ENCODE assay signal across 29 cellular contexts in genomic region chr7:21922605-21923004, GRCh38.
"Had no signal": no experiment of that assay in that cellular context is flagged by ENCODE, and none has a peak within 500 bp of the region (broad histone marks: within the 10 kb centered on the region; RNA-seq: fewer than 3 reads in every experiment).

No MANE protein-coding gene starts in this region.

- H3K36me3 ChIP-seq: brain microvascular endothelial cell, WERI-Rb-1 had no signal

- H3K27ac Mint-ChIP-seq: activated B cell treated with CpG ODN at 0.5 μM for 24 hours; activated CD8-positive, alpha-beta T cell treated with anti-CD3 and anti-CD28 coated beads for 36 hours; activated naive CD8-positive, alpha-beta T cell; activated T-helper 17 cell treated with anti-CD3 and anti-CD28 coated beads, Interleukin-2, amount 50 U/mL, for 72 hours; dendritic cell treated with granulocyte-macrophage colony-stimulating factor and Interleukin-4, amounts not matched to agents 40 ng/mL and 50 ng/mL, for 4 days; effector memory CD8-positive, alpha-beta T cell; T-helper 17 cell; T-helper 2 cell treated with Interferon-gamma antibody and Interleukin-4, amounts not matched to agents 5 μg/mL and 100 μg/mL, for 36 hours had no signal

- H3K27me3 Mint-ChIP-seq: activated B cell treated with CpG ODN at 0.5 μM for 24 hours; activated CD8-positive, alpha-beta T cell treated with anti-CD3 and anti-CD28 coated beads for 36 hours; activated naive CD8-positive, alpha-beta T cell; dendritic cell treated with granulocyte-macrophage colony-stimulating factor and Interleukin-4, amounts not matched to agents 40 ng/mL and 50 ng/mL, for 4 days; T-helper 17 cell had no signal

- H3K27me3 ChIP-seq: brain microvascular endothelial cell had no signal

- H3K9me3 Mint-ChIP-seq: activated B cell treated with CpG ODN at 0.5 μM for 24 hours; activated CD8-positive, alpha-beta T cell treated with anti-CD3 and anti-CD28 coated beads for 36 hours; activated T-cell treated with anti-CD3 and anti-CD28 coated beads, Interleukin-2, amount 50 U/mL, for 4 hours; activated T-helper 17 cell treated with anti-CD3 and anti-CD28 coated beads, Interleukin-2, amount 50 U/mL, for 72 hours; central memory CD8-positive, alpha-beta T cell; dendritic cell treated with granulocyte-macrophage colony-stimulating factor and Interleukin-4, amounts not matched to agents 40 ng/mL and 50 ng/mL, for 4 days; effector memory CD8-positive, alpha-beta T cell; T-helper 2 cell treated with Interferon-gamma antibody and Interleukin-4, amounts not matched to agents 5 μg/mL and 100 μg/mL, for 36 hours had no signal

- H3K4me3 Mint-ChIP-seq: activated B cell treated with CpG ODN at 0.5 μM for 24 hours; activated CD8-positive, alpha-beta T cell treated with anti-CD3 and anti-CD28 coated beads for 36 hours; activated naive CD8-positive, alpha-beta T cell; activated T-cell treated with anti-CD3 and anti-CD28 coated beads, Interleukin-2, amount 50 U/mL, for 4 hours; activated T-helper 17 cell treated with anti-CD3 and anti-CD28 coated beads, Interleukin-2, amount 50 U/mL, for 72 hours; central memory CD8-positive, alpha-beta T cell; dendritic cell treated with granulocyte-macrophage colony-stimulating factor and Interleukin-4, amounts not matched to agents 40 ng/mL and 50 ng/mL, for 4 days; effector memory CD8-positive, alpha-beta T cell; T-helper 17 cell; T-helper 2 cell treated with Interferon-gamma antibody and Interleukin-4, amounts not matched to agents 5 μg/mL and 100 μg/mL, for 36 hours had no signal

- ATAC-seq: activated CD4-positive, CD25-positive, alpha-beta regulatory T cell treated with anti-CD3 and anti-CD28 coated beads, Interleukin-2, amount 50 U/mL, for 24 hours; activated CD8-positive, alpha-beta T cell treated with anti-CD3 and anti-CD28 coated beads for 36 hours; activated T-cell treated with anti-CD3 and anti-CD28 coated beads, Interleukin-2, amount 50 U/mL, for 4 hours; activated T-helper 17 cell treated with anti-CD3 and anti-CD28 coated beads, Interleukin-2, amount 50 U/mL, for 72 hours; effector memory CD8-positive, alpha-beta T cell; esophagus mucosa; T-helper 17 cell had no signal

- H3K4me3 ChIP-seq: coronary artery had no signal

- H3K27ac ChIP-seq: brain microvascular endothelial cell, coronary artery, WERI-Rb-1 had no signal

- H3K4me1 Mint-ChIP-seq: activated T-helper 17 cell treated with anti-CD3 and anti-CD28 coated beads, Interleukin-2, amount 50 U/mL, for 72 hours; central memory CD8-positive, alpha-beta T cell; T-helper 17 cell had no signal

- DNase-seq: activated B cell treated with CpG ODN at 0.5 μM for 24 hours; activated CD4-positive, alpha-beta T cell treated with anti-CD3 and anti-CD28 coated beads for 48 hours; activated CD4-positive, alpha-beta T cell treated with anti-CD3 and anti-CD28 coated beads, Interleukin-2, amount 50 U/mL, for 1 hour; activated CD4-positive, alpha-beta T cell treated with anti-CD3 and anti-CD28 coated beads, Interleukin-2, amount 50 U/mL, for 48 hours; activated CD8-positive, alpha-beta memory T cell treated with anti-CD3 and anti-CD28 coated beads for 24 hours; activated CD8-positive, alpha-beta T cell treated with anti-CD3 and anti-CD28 coated beads for 36 hours; activated effector memory CD4-positive, alpha-beta T cell treated with Interleukin-2 at 50 U/mL for 16 hours; activated gamma-delta T cell treated with Interleukin-2 at 50 U/mL for 16 hours; activated naive CD4-positive, alpha-beta T cell treated with anti-CD3 and anti-CD28 coated beads, Interleukin-2, amount 50 U/mL, for 16 hours; activated naive CD4-positive, alpha-beta T cell treated with Interleukin-2 at 50 U/mL for 16 hours; activated T-cell treated with anti-CD3 and anti-CD28 coated beads, Interleukin-2, amount 50 U/mL, for 4 hours; amniotic stem cell; anterior cingulate cortex; brain microvascular endothelial cell; effector CD4-positive, alpha-beta T cell; effector memory CD8-positive, alpha-beta T cell; foreskin fibroblast; T-helper 1 cell; T-helper 17 cell; T1000; WERI-Rb-1 had no signal
